ENCODE assay signal across 10 cellular contexts in the genomic region with DNA sequence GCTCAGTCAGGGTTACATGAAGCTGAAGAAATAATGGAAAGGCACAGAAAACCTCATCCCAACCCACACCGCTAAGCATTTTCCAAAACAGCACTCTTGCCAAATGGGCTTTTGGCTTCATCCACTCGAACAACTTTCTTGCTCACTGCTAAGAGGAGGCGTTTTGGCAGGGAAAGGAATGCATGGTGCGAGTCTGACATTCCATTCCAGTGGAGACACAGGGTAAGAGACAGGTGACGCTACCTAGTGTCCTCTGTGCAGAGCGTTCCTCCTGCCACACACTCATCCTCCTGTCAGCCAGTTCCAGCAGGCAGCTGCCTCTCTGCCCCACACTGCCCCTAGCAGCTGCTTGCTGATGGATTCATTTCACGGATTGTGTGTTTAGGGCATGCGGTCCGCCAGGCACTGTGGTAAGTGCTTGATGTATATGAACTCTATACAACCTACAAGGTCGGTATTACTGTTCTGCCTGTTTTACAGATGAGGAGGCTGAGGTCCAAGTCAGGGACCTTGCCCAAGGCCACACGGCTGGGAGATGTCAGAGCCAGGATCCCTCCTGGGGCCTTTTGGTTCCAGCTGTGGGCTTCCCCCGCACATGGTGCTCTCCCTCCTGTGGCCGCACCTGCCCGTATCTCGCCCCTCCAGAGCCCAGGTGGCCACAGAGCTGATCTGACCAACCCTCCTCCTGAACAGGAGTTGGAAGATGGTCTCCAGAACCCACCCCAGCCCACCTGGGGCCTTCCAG. TPM values are rescaled to one million over a fixed set of nuclear protein-coding genes. Genes with fewer than 3 reads are reported as not detected.
DNase-seq lines count a peak whose midpoint lies in the region; ATAC-seq and TF ChIP-seq lines count a peak whose summit lies in the region.
"Had no signal": no experiment of that assay in that cellular context is flagged by ENCODE, and none has a peak within 500 bp of the region (broad histone marks: within the 10 kb centered on the region; RNA-seq: fewer than 3 reads in every experiment).

No MANE protein-coding gene starts in this region.

- H3K27ac ChIP-seq in dorsolateral prefrontal cortex (peak overlapping the region in 3 of 59 donors; percentile 3 to 19 (median 10)), neuronal stem cell (replicated peaks; ENCODE audit: low read length) (no peak overlapping the region)
- H3K27ac ChIP-seq: neutrophil had no signal

- H3K4me3 ChIP-seq in BJ (ENCODE audit: low read depth, low read length) = no peak overlapping the region
- H3K4me3 ChIP-seq in dorsolateral prefrontal cortex = peak overlapping the region in 1 of 59 donors; percentile 7
- no peak overlapping the region for H3K4me3 ChIP-seq in neuronal stem cell (ENCODE audit: low read length in 2 of 2)

- TF ChIP-seq CTCF in BJ (IDR thresholded peaks at IDR 0.05; ENCODE audit: insufficient read depth, low read depth, low read length) = peak; percentile 18; the same call in 1 of the 2 replicates
- TF ChIP-seq CTCF in dorsolateral prefrontal cortex (IDR thresholded peaks at IDR 0.05 in 54 of 56, conservative IDR thresholded peaks at IDR 0.05 in 2 of 56; ENCODE audit: low read depth in 1 of 56, partially characterized antibody in 56 of 56) = peak in 2 of 56 donors; percentile 9 to 11

- POLR2A ChIA-PET in BJ (lab: Charles Lee) = no interaction called here

- no peak overlapping the region for H2BK5ac ChIP-seq in neuronal stem cell (ENCODE audit: low read length)

- H2BK15ac ChIP-seq in neuronal stem cell (ENCODE audit: low read length) = no peak overlapping the region

- no peak overlapping the region for H3K4ac ChIP-seq in neuronal stem cell (ENCODE audit: low read length)

- no peak overlapping the region for H2AFZ ChIP-seq in neuronal stem cell (ENCODE audit: low read length)

- no peak overlapping the region for H3K14ac ChIP-seq in neuronal stem cell (ENCODE audit: low read length)

- H3K4me2 ChIP-seq in neuronal stem cell (ENCODE audit: insufficient read depth, low read length, poor library complexity, severe bottlenecking) = no peak overlapping the region

- H4K91ac ChIP-seq in neuronal stem cell (ENCODE audit: low read depth, low read length, poor library complexity) = no peak overlapping the region

- H2AK5ac ChIP-seq in neuronal stem cell (ENCODE audit: low read depth, low read length) = no peak overlapping the region

- peaks cover 0 to 3% of the 10 kb centered on the region in 2 donors for H3K9me3 ChIP-seq in neuronal stem cell (replicated peaks in 1 of 2; ENCODE audit: control insufficient read depth in 2 of 2, insufficient read depth in 1 of 2, low read depth in 1 of 2, low read length in 2 of 2)
- H3K9me3 ChIP-seq: neutrophil had no signal

- H3K27me3 ChIP-seq in BJ (ENCODE audit: control insufficient read depth, insufficient read depth, low read length) = no peaks in the 10 kb centered on the region; the same call in 1 of the 2 replicates
- H3K27me3 ChIP-seq in dorsolateral prefrontal cortex = peaks cover 0 to 2% (median 0%) of the 10 kb centered on the region in 45 donors
- no peaks in the 10 kb centered on the region for H3K27me3 ChIP-seq in neuronal stem cell (ENCODE audit: control insufficient read depth in 3 of 3, insufficient read depth in 3 of 3, low read depth in 1 of 3, low read length in 3 of 3)
- H3K27me3 ChIP-seq: neutrophil had no signal

- no peaks in the 10 kb centered on the region for H3K36me3 ChIP-seq in BJ (ENCODE audit: control insufficient read depth, insufficient read depth, low read length)
- H3K36me3 ChIP-seq in neuronal stem cell (replicated peaks in 1 of 2; ENCODE audit: control insufficient read depth in 2 of 2, insufficient read depth in 2 of 2, low read length in 2 of 2) = no peaks in the 10 kb centered on the region
- H3K36me3 ChIP-seq: neutrophil had no signal

- H2BK12ac ChIP-seq in neuronal stem cell (ENCODE audit: low read length) = no peak overlapping the region

- CTCF ChIA-PET in BJ (lab: Yijun Ruan, JAX) = no interaction called here

- H3K18ac ChIP-seq in neuronal stem cell (ENCODE audit: low read length) = no peak overlapping the region

- no CpG with 5 or more reads among the region's 15 CpGs for WGBS in neuronal stem cell (ENCODE audit: extremely low coverage in 2 of 2, insufficient read length in 2 of 2, insufficient replicate concordance in 1 of 2), 2 donors

- intact Hi-C loops in dorsolateral prefrontal cortex (cut with DNase I) = loop anchor here in 1 of 2 donors (1.0 kb wide), 1 partner anchor 18 kb away; no protein-coding TSS in a partner anchor

- no peak for ATAC-seq in GM18858 (IDR thresholded peaks at IDR 0.05; ENCODE audit: unreplicated experiment)

- peaks cover 0 to 4% of the 10 kb centered on the region in 2 donors for H3K4me1 ChIP-seq in neuronal stem cell (ENCODE audit: control insufficient read depth in 2 of 2, insufficient read depth in 1 of 2, low read depth in 1 of 2, low read length in 2 of 2)

- peak overlapping the region; percentile 30 for H4K8ac ChIP-seq in neuronal stem cell (ENCODE audit: low read depth, low read length)

- H2BK120ac ChIP-seq in neuronal stem cell (ENCODE audit: low read depth, low read length) = no peak overlapping the region

- no peaks in the 10 kb centered on the region for H3K79me1 ChIP-seq in neuronal stem cell (ENCODE audit: low read depth, low read length)

- DNase-seq in BJ (ENCODE audit: low read depth) (peak; percentile 63), NCI-H1694 treated with DMSO at 0.1 percent for 48 hours (lab: John Stamatoyannopoulos, UW) (peak; percentile 4), dorsolateral prefrontal cortex (peak in 7 of 10 donors; percentile 6 to 70 (median 57)), neuronal stem cell (ENCODE audit: low spot score) (no peak), T-helper 1 cell (no peak)
- DNase-seq in activated naive CD4-positive, alpha-beta T cell treated with Interleukin-2 at 50 U/mL for 16 hours = no peak
- DNase-seq in activated CD4-positive, alpha-beta T cell treated with anti-CD3 and anti-CD28 coated beads for 1 hour = no peak
- DNase-seq: activated CD4-positive, alpha-beta T cell treated with anti-CD3 and anti-CD28 coated beads, Interleukin-2, amount 50 U/mL, for 1 hour had no signal

- H3K9ac ChIP-seq in neuronal stem cell (ENCODE audit: low read depth, low read length, poor library complexity) = no peak overlapping the region

- no peak overlapping the region for H3K23ac ChIP-seq in neuronal stem cell (ENCODE audit: low read depth, low read length, poor library complexity)

RNA-seq across cellular contexts. Expression of gene BACE2, which starts 25.7 kb away (rescaled TPM):
- 35.8 and 38.5 TPM in 2 replicates for polyA plus RNA-seq in BJ (2011; rRNA removed)
- 11.5 and 17.4 TPM in 2 replicates for polyA minus RNA-seq in BJ (2011; rRNA and poly(A)+ RNA removed)
- 10 to 100 TPM in 87 of 120 experiments, 1 to 10 TPM in 33; 4.1 to 30.8 (median 12.2) TPM for total RNA-seq in dorsolateral prefrontal cortex
- 1.4 TPM for polyA plus RNA-seq in neuronal stem cell (2013, experiment 1 of 2)
- polyA plus RNA-seq in neuronal stem cell (2013, experiment 2 of 2) = 1.5 TPM

Comparison
In these comparisons a context has a peak if more than half of its experiments do, and no peak if none do; other contexts are left out.
1. DNase-seq: peak in BJ (single experiment), NCI-H1694 treated with DMSO at 0.1 percent for 48 hours (single experiment) and dorsolateral prefrontal cortex (7 of 10); none in neuronal stem cell (single experiment), T-helper 1 cell (0 of 5), activated naive CD4-positive, alpha-beta T cell treated with Interleukin-2 at 50 U/mL for 16 hours (single experiment) and activated CD4-positive, alpha-beta T cell treated with anti-CD3 and anti-CD28 coated beads for 1 hour (single experiment).